Comparison of ENCODE assay signal across 31 cellular contexts in the genomic region with DNA sequence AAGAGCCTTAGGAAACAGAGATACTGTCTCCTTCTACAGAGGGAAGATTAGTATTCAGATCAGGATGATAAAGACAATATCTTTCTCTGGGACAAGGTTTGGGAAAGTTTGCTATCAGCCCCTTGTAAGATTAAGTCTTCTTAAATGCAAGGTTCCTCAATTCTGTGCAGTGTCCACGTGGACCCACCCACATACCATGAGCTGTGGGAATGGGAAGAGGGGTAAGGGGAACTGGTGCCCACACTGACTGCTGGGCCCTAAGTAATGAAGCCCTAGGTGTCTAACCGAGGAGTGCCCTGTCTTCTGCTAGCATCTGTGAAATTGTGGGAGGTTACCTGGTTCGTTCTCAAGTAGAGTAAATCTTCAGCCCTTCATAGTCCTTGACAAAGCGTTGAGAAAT. TPM values are rescaled to one million over a fixed set of nuclear protein-coding genes. Genes with fewer than 3 reads are reported as not detected.
DNase-seq lines count a peak whose midpoint lies in the region; ATAC-seq, FAIRE-seq and TF ChIP-seq lines count a peak whose summit lies in the region.
"Had no signal": no experiment of that assay in that cellular context is flagged by ENCODE, and none has a peak within 500 bp of the region (broad histone marks: within the 10 kb centered on the region; RNA-seq: fewer than 3 reads in every experiment).

No MANE protein-coding gene starts in this region.

- TF ChIP-seq RAD21 in HepG2 (CRISPR knock-in tag; IDR thresholded peaks at IDR 0.05): no peak

- H3K4me3 ChIP-seq in HepG2 (replicated peaks in 1 of 3; ENCODE audit: insufficient read depth in 1 of 3, low read depth in 2 of 3, low read length in 3 of 3) (no peak overlapping the region), trophoblast cell (ENCODE audit: low read depth, low read length) (no peak overlapping the region)
- H3K4me3 ChIP-seq: BLaER1, K562, SK-N-MC had no signal

- no peak overlapping the region for H4K12ac ChIP-seq in trophoblast cell (ENCODE audit: low read depth, low read length)

- intact Hi-C loops in cardiac septum (cut with DNase I): no loop called here
- intact Hi-C loops in left ventricle myocardium superior (cut with micrococcal nuclease): no loop called here
- intact Hi-C loops in HepG2 (cut with micrococcal nuclease; ENCODE audit: unreplicated experiment): no loop called here

- no peak for TF ChIP-seq CTCF in HepG2 (CRISPR knock-in tag; IDR thresholded peaks at IDR 0.05)

- H3K9me3 Mint-ChIP-seq in activated T-cell treated with anti-CD3 and anti-CD28 coated beads, Interleukin-2, amount 50 U/mL, for 72 hours: no peaks in the 10 kb centered on the region
- H3K9me3 Mint-ChIP-seq: CD4-positive, alpha-beta T cell had no signal

- POLR2A ChIA-PET in HepG2 (lab: Yijun Ruan, JAX): no interaction called here

- H4K20me1 ChIP-seq in HepG2 (ENCODE audit: insufficient read depth, low read length): no peaks in the 10 kb centered on the region
- H4K20me1 ChIP-seq: BLaER1 had no signal

- H3K9ac ChIP-seq in HepG2 (ENCODE audit: insufficient read depth, low read depth, low read length) (no peak overlapping the region), trophoblast cell (ENCODE audit: low read length) (peak overlapping the region; percentile 60)
- H3K9ac ChIP-seq: BLaER1 had no signal

- H3K36me3 ChIP-seq in HepG2 (replicated peaks in 1 of 2; ENCODE audit: control insufficient read depth in 1 of 2, insufficient read depth in 2 of 2, low read length in 2 of 2) (no peaks in the 10 kb centered on the region), trophoblast cell (ENCODE audit: control insufficient read depth in 1 of 2, insufficient read depth in 2 of 2, low read length in 2 of 2) (no peaks in the 10 kb centered on the region)
- H3K36me3 ChIP-seq: BLaER1 had no signal

- no peak overlapping the region for H2BK120ac ChIP-seq in trophoblast cell (ENCODE audit: insufficient read depth, low read length, poor library complexity)

- no peak overlapping the region for H3K4me2 ChIP-seq in HepG2 (ENCODE audit: low read depth, low read length)
- no peak overlapping the region for H3K4me2 ChIP-seq in trophoblast cell (ENCODE audit: low read length)
- H3K4me2 ChIP-seq: BLaER1 had no signal

- no peak overlapping the region for H3K4ac ChIP-seq in trophoblast cell (ENCODE audit: low read depth, low read length)

- no peak overlapping the region for H3K18ac ChIP-seq in trophoblast cell (ENCODE audit: low read length)

- no peak overlapping the region for H4K91ac ChIP-seq in trophoblast cell (ENCODE audit: low read depth, low read length)

- H2BK5ac ChIP-seq in trophoblast cell (ENCODE audit: low read depth, low read length, poor library complexity): no peak overlapping the region

- H3K79me1 ChIP-seq in trophoblast cell (ENCODE audit: low read length): no peaks in the 10 kb centered on the region

- no peak overlapping the region for H4K8ac ChIP-seq in trophoblast cell (ENCODE audit: low read depth, low read length)

- in situ Hi-C loops in HepG2 (cut with HindIII; ENCODE audit: extremely low pct_ligation_motif_present, low pct_unique_long_range_greater_than_20kb): no loop called here

- H3K4me1 ChIP-seq in HepG2 (ENCODE audit: insufficient read depth, low read length) (no peaks in the 10 kb centered on the region), trophoblast cell (ENCODE audit: control insufficient read depth in 1 of 2, insufficient read depth in 2 of 2, low read length in 2 of 2) (peaks cover 0 to 2% of the 10 kb centered on the region in 2 experiments)

- H3K36me3 Mint-ChIP-seq in activated T-cell treated with anti-CD3 and anti-CD28 coated beads, Interleukin-2, amount 50 U/mL, for 72 hours (ENCODE audit: insufficient read depth in 2 of 2): no peaks in the 10 kb centered on the region

- H3K14ac ChIP-seq in trophoblast cell (ENCODE audit: low read length): no peak overlapping the region

- WGBS in HepG2 (ENCODE audit: low lambda C conversion rate): 0% methylated on average over 4 of the region's 4 CpGs
- WGBS in trophoblast cell (ENCODE audit: extremely low coverage, insufficient coverage, insufficient read length): no CpG with 5 or more reads among the region's 4 CpGs

- CTCF ChIA-PET in HepG2 (lab: Yijun Ruan, JAX; ENCODE audit: low intra/inter-chr PET ratio, low total read pairs): no interaction called here

- no TSS peak for BruUV-seq in HepG2 (replicated peaks; lab: Mats Ljungman, UMichigan)

- H3K27ac Mint-ChIP-seq in activated T-cell treated with anti-CD3 and anti-CD28 coated beads, Interleukin-2, amount 50 U/mL, for 72 hours: no peak overlapping the region
- H3K27ac Mint-ChIP-seq: CD4-positive, alpha-beta T cell had no signal

- ATAC-seq in left ventricle myocardium superior (no peak), HepG2 (no peak)
- no peak for ATAC-seq in activated T-cell treated with anti-CD3 and anti-CD28 coated beads, Interleukin-2, amount 50 U/mL, for 72 hours (replicated peaks in 1 of 2)
- ATAC-seq: K562 had no signal

- H3K27ac ChIP-seq in HepG2 (ENCODE audit: extremely low read length, insufficient read depth, low read length) (no peak overlapping the region), trophoblast cell (ENCODE audit: low read depth, low read length) (no peak overlapping the region)
- H3K27ac ChIP-seq: BLaER1, SK-N-MC had no signal

- no peak overlapping the region for H2AK5ac ChIP-seq in trophoblast cell (ENCODE audit: low read length)

- H3K4me3 Mint-ChIP-seq in activated T-cell treated with anti-CD3 and anti-CD28 coated beads, Interleukin-2, amount 50 U/mL, for 72 hours: no peak overlapping the region
- H3K4me3 Mint-ChIP-seq: CD4-positive, alpha-beta T cell had no signal

- H3K9me3 ChIP-seq in HepG2 (ENCODE audit: low read length) (no peaks in the 10 kb centered on the region), trophoblast cell (ENCODE audit: insufficient read depth, low read depth, low read length) (peaks cover 2% of the 10 kb centered on the region)
- H3K9me3 ChIP-seq: BLaER1 had no signal

- H2AFZ ChIP-seq in HepG2 (ENCODE audit: low read length) (no peak overlapping the region), trophoblast cell (ENCODE audit: insufficient read depth, low read length, poor library complexity) (no peak overlapping the region)

- peaks cover 12% of the 10 kb centered on the region for H3K27me3 Mint-ChIP-seq in activated T-cell treated with anti-CD3 and anti-CD28 coated beads, Interleukin-2, amount 50 U/mL, for 72 hours (ENCODE audit: low read depth)

- no peak for TF ChIP-seq POLR2A in HepG2 (IDR thresholded peaks at IDR 0.05; ENCODE audit: insufficient read depth in 1 of 2, low read depth in 2 of 2, low read length in 2 of 2)

- TF ChIP-seq EP300 in HepG2 (IDR thresholded peaks at IDR 0.05; ENCODE audit: low read depth in 2 of 2, low read length in 2 of 2) (no peak), HepG2 (CRISPR knock-in tag; IDR thresholded peaks at IDR 0.05; ENCODE audit: borderline replicate concordance) (no peak)

- no peak for FAIRE-seq in HepG2 (lab: Jason Lieb, UNC)
- FAIRE-seq: D721Med, GM18507, H54, K562, RCC 7860 had no signal

- peak; percentile 35 for DNase-seq in cardiac septum (ENCODE audit: low spot score)
- DNase-seq in left ventricle myocardium superior: no peak
- no peak for DNase-seq in HepG2 (ENCODE audit: low spot score)
- no peak for DNase-seq in trophoblast cell
- DNase-seq in HCEC 1CT: no peak
- no peak for DNase-seq in activated T-cell treated with anti-CD3 and anti-CD28 coated beads, Interleukin-2, amount 50 U/mL, for 72 hours
- DNase-seq in stimulated activated CD4-positive, alpha-beta T cell treated with anti-CD3 and anti-CD28 coated beads, Interleukin-4, amount 100 ng/mL, for 4 hours: no peak
- DNase-seq: 8988T; CD4-positive, alpha-beta T cell; DMS53; NCI-H1048; NCI-H1417; NCI-H1694; NCI-H2029 treated with DMSO at 0.1 percent for 48 hours; NCI-H2171; NCI-H226; NCI-H510A treated with DMSO at 0.1 percent for 48 hours; NCI-H748 treated with DMSO at 0.1 percent for 48 hours; SIG-M5 had no signal

- H3K23ac ChIP-seq in trophoblast cell (ENCODE audit: low read length): no peak overlapping the region

- H2BK12ac ChIP-seq in trophoblast cell (ENCODE audit: low read length): no peak overlapping the region

- no peaks in the 10 kb centered on the region for H3K4me1 Mint-ChIP-seq in activated T-cell treated with anti-CD3 and anti-CD28 coated beads, Interleukin-2, amount 50 U/mL, for 72 hours (ENCODE audit: low read depth)

- H3K79me2 ChIP-seq in HepG2 (ENCODE audit: insufficient read depth, low read length) (no peaks in the 10 kb centered on the region), trophoblast cell (ENCODE audit: control insufficient read depth, insufficient read depth, low read length, poor library complexity) (no peaks in the 10 kb centered on the region)

- peaks cover 2 to 27% of the 10 kb centered on the region in 2 experiments; a peak in 3 of 5 replicates for H3K27me3 ChIP-seq in HepG2 (ENCODE audit: control insufficient read depth in 1 of 2, insufficient read depth in 2 of 2, low read length in 2 of 2)
- peaks cover 9% of the 10 kb centered on the region for H3K27me3 ChIP-seq in trophoblast cell (ENCODE audit: insufficient read depth, low read length)
- H3K27me3 ChIP-seq: BLaER1 had no signal

RNA-seq across cellular contexts. Expression of a gene that starts 5.8 kb away (rescaled TPM):
- total RNA-seq in cardiac septum (not detected), left ventricle myocardium superior (not detected), HepG2 (2016; rRNA removed; fragmentation: Illumina TruSeq; extraction: Trizol) (not detected in 2 replicates)
- not detected in 2 replicates for total RNA-seq in HepG2 (2016; cell fraction: cytosol; rRNA removed; fragmentation: Illumina TruSeq; extraction: Trizol; ENCODE audit: low read depth)
- not detected in 2 replicates for total RNA-seq in HepG2 (2016; cell fraction: insoluble cytoplasmic fraction; rRNA removed; fragmentation: Illumina TruSeq; extraction: Trizol)
- not detected in 2 replicates for total RNA-seq in HepG2 (2016; cell fraction: membrane; rRNA removed; fragmentation: Illumina TruSeq; extraction: Trizol)
- total RNA-seq in HepG2 (2016; cell fraction: nucleus; rRNA removed; fragmentation: Illumina TruSeq; extraction: Trizol): not detected in 2 replicates
- polyA plus RNA-seq in HepG2 (2011; rRNA removed): not detected in 2 replicates
- not detected in 2 replicates for polyA plus RNA-seq in HepG2 (2011; cell fraction: cytosol; rRNA removed)
- polyA plus RNA-seq in HepG2 (2011; cell fraction: nucleus; rRNA removed): not detected in 2 replicates
- polyA plus RNA-seq in HepG2 (2012): not detected in 2 replicates
- not detected in 2 replicates for polyA plus RNA-seq in HepG2 (2016; cell fraction: cytosol; fragmentation: Illumina TruSeq; extraction: Trizol; ENCODE audit: low read depth)
- polyA plus RNA-seq in HepG2 (2016; cell fraction: insoluble cytoplasmic fraction; fragmentation: Illumina TruSeq; extraction: Trizol; ENCODE audit: low read depth): not detected in 2 replicates
- not detected in 2 replicates for polyA plus RNA-seq in HepG2 (2016; cell fraction: membrane; fragmentation: Illumina TruSeq; extraction: Trizol; ENCODE audit: low read depth)
- not detected in 2 replicates for polyA plus RNA-seq in HepG2 (2016; cell fraction: nucleus; fragmentation: Illumina TruSeq; extraction: Trizol; ENCODE audit: insufficient read depth, low read depth)
- not detected in 2 replicates for polyA minus RNA-seq in HepG2 (2011; rRNA and poly(A)+ RNA removed; ENCODE audit: low replicate concordance)
- polyA minus RNA-seq in HepG2 (2011; cell fraction: cytosol; rRNA and poly(A)+ RNA removed): not detected in 2 replicates
- not detected in 2 replicates for polyA minus RNA-seq in HepG2 (2011; cell fraction: nucleus; rRNA and poly(A)+ RNA removed)
- not detected in 2 replicates for polyA plus RNA-seq in trophoblast cell (2013)
- not detected for total RNA-seq in activated T-cell treated with anti-CD3 and anti-CD28 coated beads, Interleukin-2, amount 50 U/mL, for 72 hours
- total RNA-seq: CD4-positive, alpha-beta T cell; Daoy; G401; HT1080; K562; LHCN-M2; MCF 10A had no signal
- polyA plus RNA-seq: K562 had no signal

RNA-seq across cellular contexts. Expression of a gene that starts 20.1 kb away (rescaled TPM):
- total RNA-seq in cardiac septum (27.0 TPM), left ventricle myocardium superior (13.1 TPM), HepG2 (2016; rRNA removed; fragmentation: Illumina TruSeq; extraction: Trizol) (not detected in 2 replicates)
- not detected in 2 replicates for total RNA-seq in HepG2 (2016; cell fraction: cytosol; rRNA removed; fragmentation: Illumina TruSeq; extraction: Trizol; ENCODE audit: low read depth)
- total RNA-seq in HepG2 (2016; cell fraction: insoluble cytoplasmic fraction; rRNA removed; fragmentation: Illumina TruSeq; extraction: Trizol): not detected in 2 replicates
- not detected in 2 replicates for total RNA-seq in HepG2 (2016; cell fraction: membrane; rRNA removed; fragmentation: Illumina TruSeq; extraction: Trizol)
- total RNA-seq in HepG2 (2016; cell fraction: nucleus; rRNA removed; fragmentation: Illumina TruSeq; extraction: Trizol): not detected in 2 replicates
- 0.03 TPM in 1 of 2 replicates, not detected in the other for polyA plus RNA-seq in HepG2 (2011; rRNA removed)
- not detected in 2 replicates for polyA plus RNA-seq in HepG2 (2011; cell fraction: cytosol; rRNA removed)
- not detected in 2 replicates for polyA plus RNA-seq in HepG2 (2011; cell fraction: nucleus; rRNA removed)
- not detected in 2 replicates for polyA plus RNA-seq in HepG2 (2012)
- not detected in 2 replicates for polyA plus RNA-seq in HepG2 (2016; cell fraction: cytosol; fragmentation: Illumina TruSeq; extraction: Trizol; ENCODE audit: low read depth)
- polyA plus RNA-seq in HepG2 (2016; cell fraction: insoluble cytoplasmic fraction; fragmentation: Illumina TruSeq; extraction: Trizol; ENCODE audit: low read depth): not detected in 2 replicates
- polyA plus RNA-seq in HepG2 (2016; cell fraction: membrane; fragmentation: Illumina TruSeq; extraction: Trizol; ENCODE audit: low read depth): not detected in 2 replicates
- not detected in 2 replicates for polyA plus RNA-seq in HepG2 (2016; cell fraction: nucleus; fragmentation: Illumina TruSeq; extraction: Trizol; ENCODE audit: insufficient read depth, low read depth)
- polyA minus RNA-seq in HepG2 (2011; rRNA and poly(A)+ RNA removed; ENCODE audit: low replicate concordance): 0.12 TPM in 1 of 2 replicates, not detected in the other
- not detected in 2 replicates for polyA minus RNA-seq in HepG2 (2011; cell fraction: cytosol; rRNA and poly(A)+ RNA removed)
- polyA minus RNA-seq in HepG2 (2011; cell fraction: nucleus; rRNA and poly(A)+ RNA removed): not detected in 2 replicates
- polyA plus RNA-seq in trophoblast cell (2013): 0.70 and 0.90 TPM in 2 replicates
- not detected for total RNA-seq in activated T-cell treated with anti-CD3 and anti-CD28 coated beads, Interleukin-2, amount 50 U/mL, for 72 hours
- total RNA-seq: G401, HT1080 had no signal

RNA-seq across cellular contexts. Expression of a gene that starts 56.8 kb away (rescaled TPM):
- total RNA-seq in cardiac septum (40.3 TPM), left ventricle myocardium superior (41.0 TPM), HepG2 (2016; rRNA removed; fragmentation: Illumina TruSeq; extraction: Trizol) (not detected in 2 replicates)
- not detected in 2 replicates for total RNA-seq in HepG2 (2016; cell fraction: cytosol; rRNA removed; fragmentation: Illumina TruSeq; extraction: Trizol; ENCODE audit: low read depth)
- not detected in 2 replicates for total RNA-seq in HepG2 (2016; cell fraction: insoluble cytoplasmic fraction; rRNA removed; fragmentation: Illumina TruSeq; extraction: Trizol)
- not detected in 2 replicates for total RNA-seq in HepG2 (2016; cell fraction: membrane; rRNA removed; fragmentation: Illumina TruSeq; extraction: Trizol)
- not detected in 2 replicates for total RNA-seq in HepG2 (2016; cell fraction: nucleus; rRNA removed; fragmentation: Illumina TruSeq; extraction: Trizol)
- polyA plus RNA-seq in HepG2 (2011; rRNA removed): not detected in 2 replicates
- polyA plus RNA-seq in HepG2 (2011; cell fraction: cytosol; rRNA removed): 0.01 TPM in 2 replicates
- polyA plus RNA-seq in HepG2 (2011; cell fraction: nucleus; rRNA removed): not detected in 2 replicates
- polyA plus RNA-seq in HepG2 (2012): not detected in 2 replicates
- polyA plus RNA-seq in HepG2 (2016; cell fraction: cytosol; fragmentation: Illumina TruSeq; extraction: Trizol; ENCODE audit: low read depth): not detected in 2 replicates
- polyA plus RNA-seq in HepG2 (2016; cell fraction: insoluble cytoplasmic fraction; fragmentation: Illumina TruSeq; extraction: Trizol; ENCODE audit: low read depth): not detected in 2 replicates
- polyA plus RNA-seq in HepG2 (2016; cell fraction: membrane; fragmentation: Illumina TruSeq; extraction: Trizol; ENCODE audit: low read depth): not detected in 2 replicates
- polyA plus RNA-seq in HepG2 (2016; cell fraction: nucleus; fragmentation: Illumina TruSeq; extraction: Trizol; ENCODE audit: insufficient read depth, low read depth): not detected in 2 replicates
- polyA minus RNA-seq in HepG2 (2011; rRNA and poly(A)+ RNA removed; ENCODE audit: low replicate concordance): not detected in 2 replicates
- polyA minus RNA-seq in HepG2 (2011; cell fraction: cytosol; rRNA and poly(A)+ RNA removed): not detected in 2 replicates
- polyA minus RNA-seq in HepG2 (2011; cell fraction: nucleus; rRNA and poly(A)+ RNA removed): not detected in 2 replicates
- under 0.01 TPM in 1 of 2 replicates, not detected in the other for polyA plus RNA-seq in trophoblast cell (2013)
- 1 to 10 TPM in 1 of 2 donors, under 1 TPM in 1; 0.36 to 2.0 TPM for total RNA-seq in activated T-cell treated with anti-CD3 and anti-CD28 coated beads, Interleukin-2, amount 50 U/mL, for 72 hours
- total RNA-seq: G401, LHCN-M2, MCF 10A had no signal

Comparison
In these comparisons a context has a peak if more than half of its experiments do, and no peak if none do; other contexts are left out.
1. RNA of a gene that starts 20.1 kb away (total RNA-seq): 27.0 TPM in cardiac septum (single experiment) and 13.1 TPM in left ventricle myocardium superior (single experiment); not detected in HepG2 and not detected in activated T-cell treated with anti-CD3 and anti-CD28 coated beads, Interleukin-2, amount 50 U/mL, for 72 hours; every median in the first group is over 10 times any median in the second.
2. RNA of a gene that starts 56.8 kb away (total RNA-seq): 41.0 TPM in left ventricle myocardium superior (single experiment) and 40.3 TPM in cardiac septum (single experiment); 0.36 to 2.0 TPM in activated T-cell treated with anti-CD3 and anti-CD28 coated beads, Interleukin-2, amount 50 U/mL, for 72 hours and not detected in HepG2; every median in the first group is over 10 times any median in the second.